In the genomic region with DNA sequence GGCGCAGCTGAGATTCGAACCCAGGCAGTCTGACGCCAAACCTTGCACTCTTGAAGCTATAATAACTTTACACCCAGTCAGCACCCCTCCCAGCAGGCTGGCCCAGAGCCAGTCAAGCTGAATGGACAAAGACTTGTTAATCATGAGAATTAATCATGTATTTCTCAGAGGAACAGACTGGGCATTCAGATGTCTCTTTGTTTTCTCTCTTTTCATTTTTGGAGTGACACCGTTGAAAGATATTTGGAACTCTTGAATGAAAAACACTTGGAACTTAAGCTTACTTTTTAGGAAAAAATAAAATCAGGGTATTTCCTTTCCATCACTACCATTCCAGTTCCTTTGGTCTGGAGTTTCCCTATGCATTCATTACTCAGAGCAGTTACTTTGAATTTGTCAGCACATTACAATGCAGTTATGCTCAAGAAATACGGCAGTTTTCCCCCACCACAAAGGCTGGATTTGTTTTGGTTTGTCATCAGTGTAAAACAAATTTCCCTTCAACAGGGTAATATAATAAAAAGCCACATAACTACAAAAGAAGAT, we compare ENCODE assay signal across 12 cellular contexts. TPM values are rescaled to one million over a fixed set of nuclear protein-coding genes. Genes with fewer than 3 reads are reported as not detected.
A peak's percentile ranks its signal among the peaks of the same experiment; 100 is the strongest.
DNase-seq lines count a peak whose midpoint lies in the region; ATAC-seq, FAIRE-seq and TF ChIP-seq lines count a peak whose summit lies in the region.
"Had no signal": no experiment of that assay in that cellular context is flagged by ENCODE, and none has a peak within 500 bp of the region (broad histone marks: within the 10 kb centered on the region; RNA-seq: fewer than 3 reads in every experiment).

No MANE protein-coding gene starts in this region.

- no peak for TF ChIP-seq CTCF in bronchial epithelial cell (IDR thresholded peaks at IDR 0.05; ENCODE audit: insufficient read depth, low read length, severe bottlenecking)

- H3K27ac ChIP-seq in ACC112 (ENCODE audit: low read depth, low read length) = peak overlapping the region; percentile 85
- H3K27ac ChIP-seq: cardiac muscle cell had no signal

- peaks cover 22% of the 10 kb centered on the region for H3K4me1 ChIP-seq in ACC112 (ENCODE audit: control insufficient read depth, insufficient read depth, low read length, unreplicated experiment)

- peak overlapping the region; percentile 24 for H2AFZ ChIP-seq in ACC112 (ENCODE audit: low read length, unreplicated experiment)

- H3K4me3 ChIP-seq in ACC112 (ENCODE audit: low read depth, low read length) (no peak overlapping the region), bronchial epithelial cell (ENCODE audit: low read depth, low read length) (no peak overlapping the region)
- H3K4me3 ChIP-seq: cardiac muscle cell had no signal

- no peak for ATAC-seq in GM21447 (IDR thresholded peaks at IDR 0.05; ENCODE audit: unreplicated experiment)
- no peak for ATAC-seq in HG03460 (IDR thresholded peaks at IDR 0.05; ENCODE audit: unreplicated experiment)
- ATAC-seq: left colon had no signal

- peak; percentile 66 for DNase-seq in HS-27A (ENCODE audit: low read depth)
- peak; percentile 95 for DNase-seq in bronchial epithelial cell (ENCODE audit: low read depth)
- DNase-seq in kidney glomerular epithelial cell (lab: John Stamatoyannopoulos, UW) = peak; percentile 94
- no peak for DNase-seq in DMS153 (lab: John Stamatoyannopoulos, UW)
- no peak for DNase-seq in NCI-H345 (lab: John Stamatoyannopoulos, UW)
- DNase-seq: activated CD4-positive, alpha-beta T cell treated with anti-CD3 and anti-CD28 coated beads for 4 hours; left colon; stimulated activated CD4-positive, alpha-beta T cell treated with anti-CD3 and anti-CD28 coated beads, Interleukin-2, amount 100 ng/mL, for 48 hours had no signal

- H3K27me3 ChIP-seq in ACC112 (ENCODE audit: insufficient read depth, low read length) (no peaks in the 10 kb centered on the region), bronchial epithelial cell (ENCODE audit: control insufficient read depth, insufficient read depth, low read length) (no peaks in the 10 kb centered on the region)
- H3K27me3 ChIP-seq: cardiac muscle cell had no signal

- peak; percentile 40 for FAIRE-seq in bronchial epithelial cell (lab: Jason Lieb, UNC)

- no peaks in the 10 kb centered on the region for H3K36me3 ChIP-seq in ACC112 (ENCODE audit: insufficient read depth, low read length)
- no peaks in the 10 kb centered on the region for H3K36me3 ChIP-seq in bronchial epithelial cell (ENCODE audit: control insufficient read depth, insufficient read depth, low read length)
- H3K36me3 ChIP-seq: cardiac muscle cell had no signal

- no peaks in the 10 kb centered on the region for H3K79me2 ChIP-seq in ACC112 (ENCODE audit: control insufficient read depth, insufficient read depth, low read length, unreplicated experiment)

RNA-seq across cellular contexts. Expression of gene MAMDC2, which starts 22.5 kb away (rescaled TPM):
- total RNA-seq in bronchial epithelial cell = 0.26 and 0.53 TPM in 2 replicates

Comparison
In these comparisons a context has a peak if more than half of its experiments do, and no peak if none do; other contexts are left out.
1. DNase-seq: peak in HS-27A (single experiment), bronchial epithelial cell (single experiment) and kidney glomerular epithelial cell (single experiment); none in DMS153 (single experiment) and NCI-H345 (single experiment).